8 cellular contexts compared by ENCODE assay signal in the genomic region with DNA sequence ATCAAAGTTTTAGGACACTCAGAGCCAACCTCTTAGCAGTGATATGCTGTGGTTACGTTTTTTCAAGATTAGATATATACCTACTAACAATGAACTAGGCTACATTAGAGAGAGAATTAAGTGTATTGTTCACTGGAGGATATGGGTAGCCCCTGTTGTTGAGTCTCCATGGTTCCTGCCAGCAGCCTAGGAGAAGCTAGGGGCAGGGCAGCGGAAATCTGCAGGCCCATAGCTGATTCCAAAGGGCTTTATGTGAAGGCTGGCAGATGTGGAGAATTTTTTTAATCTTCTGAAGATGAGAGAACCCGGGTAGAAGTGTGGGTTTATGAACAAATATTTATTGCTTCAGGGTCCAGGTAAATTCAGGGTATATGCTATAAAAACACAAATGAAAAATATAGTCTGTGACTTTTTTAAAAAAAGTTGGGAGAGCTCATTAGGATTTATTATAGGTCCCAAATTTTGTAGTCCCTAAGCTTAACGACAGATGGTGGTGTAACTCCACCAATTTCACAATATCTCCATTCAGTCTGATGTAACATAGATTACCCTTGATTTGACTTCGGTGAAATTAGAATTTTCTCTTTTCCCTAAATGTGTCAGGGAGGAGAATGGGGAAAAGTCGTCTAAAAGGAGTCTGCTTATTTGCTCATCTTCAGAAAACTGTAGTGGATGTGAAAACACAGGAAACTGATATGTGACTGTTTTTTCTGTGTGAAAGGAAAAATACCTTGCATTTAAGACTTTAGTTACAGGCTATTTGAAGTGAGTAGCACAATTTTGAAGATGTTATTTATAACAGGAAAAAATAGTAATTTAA.
DNase-seq lines count a peak whose midpoint lies in the region; ATAC-seq and TF ChIP-seq lines count a peak whose summit lies in the region.

No MANE protein-coding gene starts in this region.

- H3K27ac Mint-ChIP-seq in CD8-positive, alpha-beta T cell: no peak overlapping the region
- H3K27ac Mint-ChIP-seq in effector memory CD8-positive, alpha-beta T cell: no peak overlapping the region
- peak overlapping the region in 1 of 3 experiments; percentile 82 for H3K27ac Mint-ChIP-seq in nephron

- no peak overlapping the region for H3K4me2 ChIP-seq in OCI-LY1 (ENCODE audit: low read length)

- H3K79me2 ChIP-seq in OCI-LY1 (ENCODE audit: insufficient read depth, low read length): no peaks in the 10 kb centered on the region

- no peak overlapping the region for H3K9ac ChIP-seq in OCI-LY1 (ENCODE audit: low read length)

- no peak overlapping the region for H3K4me3 Mint-ChIP-seq in CD8-positive, alpha-beta T cell
- no peak overlapping the region for H3K4me3 Mint-ChIP-seq in effector memory CD8-positive, alpha-beta T cell
- H3K4me3 Mint-ChIP-seq in nephron: peak overlapping the region; percentile 73 to 88 (median 85)

- no peaks in the 10 kb centered on the region for H3K36me3 ChIP-seq in CD8-positive, alpha-beta T cell (ENCODE audit: insufficient read depth, low read length)
- H3K36me3 ChIP-seq in OCI-LY1 (ENCODE audit: insufficient read depth, low read length): no peaks in the 10 kb centered on the region

- no peaks in the 10 kb centered on the region for H3K9me2 ChIP-seq in OCI-LY1 (ENCODE audit: low read depth, low read length)

- H3K36me3 Mint-ChIP-seq in CD8-positive, alpha-beta T cell: no peaks in the 10 kb centered on the region
- H3K36me3 Mint-ChIP-seq in effector memory CD8-positive, alpha-beta T cell (ENCODE audit: insufficient read depth): peaks cover 6% of the 10 kb centered on the region
- no peaks in the 10 kb centered on the region for H3K36me3 Mint-ChIP-seq in nephron (ENCODE audit: low read depth)

- H3K4me1 ChIP-seq in CD8-positive, alpha-beta T cell (ENCODE audit: insufficient read depth, low read length): peaks cover 29% of the 10 kb centered on the region
- no peaks in the 10 kb centered on the region for H3K4me1 ChIP-seq in OCI-LY1 (ENCODE audit: insufficient read depth, low read length, severe bottlenecking)

- peaks cover 30% of the 10 kb centered on the region for H3K27me3 ChIP-seq in CD8-positive, alpha-beta T cell (ENCODE audit: insufficient read depth, low read length)
- H3K27me3 ChIP-seq in OCI-LY1 (ENCODE audit: insufficient read depth, low read length): no peaks in the 10 kb centered on the region

- H3K9me3 Mint-ChIP-seq in CD8-positive, alpha-beta T cell: no peaks in the 10 kb centered on the region
- H3K9me3 Mint-ChIP-seq in effector memory CD8-positive, alpha-beta T cell: no peaks in the 10 kb centered on the region
- H3K9me3 Mint-ChIP-seq in nephron: no peaks in the 10 kb centered on the region

- H2AFZ ChIP-seq in OCI-LY1 (ENCODE audit: low read length): no peak overlapping the region

- POLR2A ChIA-PET in CD8-positive, alpha-beta T cell (lab: Charles Lee): no interaction called here

- peak; percentile 23 for TF ChIP-seq CTCF in CD8-positive, alpha-beta T cell (IDR thresholded peaks at IDR 0.05)
- TF ChIP-seq CTCF in OCI-LY1 (IDR thresholded peaks at IDR 0.05; ENCODE audit: low read length): peak; percentile 78
- TF ChIP-seq CTCF in nephron (IDR thresholded peaks at IDR 0.05; ENCODE audit: unreplicated experiment in 3 of 3): peak; percentile 63 to 84 (median 65)

- CTCF ChIA-PET in CD8-positive, alpha-beta T cell (lab: Charles Lee): no interaction called here

- no peak for DNase-seq in CD8-positive, alpha-beta T cell
- no peak for DNase-seq in effector memory CD8-positive, alpha-beta T cell
- no peak for DNase-seq in DMS79 treated with DMSO at 0.1 percent for 48 hours (lab: John Stamatoyannopoulos, UW)

- no peak overlapping the region for H3K27ac ChIP-seq in CD8-positive, alpha-beta T cell (ENCODE audit: low read depth, low read length)
- no peak overlapping the region for H3K27ac ChIP-seq in OCI-LY1 (ENCODE audit: low read depth, low read length, poor library complexity, severe bottlenecking)

- no peaks in the 10 kb centered on the region for H4K20me1 ChIP-seq in OCI-LY1 (ENCODE audit: insufficient read depth, low read length)

- intact Hi-C loops in CD8-positive, alpha-beta T cell (cut with DNase I, micrococcal nuclease): no loop called here

- peaks cover 27% of the 10 kb centered on the region for H3K4me1 Mint-ChIP-seq in CD8-positive, alpha-beta T cell (ENCODE audit: low read depth)
- H3K4me1 Mint-ChIP-seq in effector memory CD8-positive, alpha-beta T cell (ENCODE audit: low read depth in 2 of 2): peaks cover 30 to 32% of the 10 kb centered on the region in 2 donors
- H3K4me1 Mint-ChIP-seq in nephron: peaks cover 26% of the 10 kb centered on the region

- H3F3A ChIP-seq in OCI-LY1 (ENCODE audit: insufficient read depth, low read length): no peaks in the 10 kb centered on the region

- H3K9me3 ChIP-seq in CD8-positive, alpha-beta T cell (ENCODE audit: low read length): no peaks in the 10 kb centered on the region
- H3K9me3 ChIP-seq in OCI-LY1 (ENCODE audit: low read length): no peaks in the 10 kb centered on the region

- peaks cover 61% of the 10 kb centered on the region for H3K27me3 Mint-ChIP-seq in CD8-positive, alpha-beta T cell (ENCODE audit: low read depth)
- peaks cover 77 to 80% of the 10 kb centered on the region in 2 donors for H3K27me3 Mint-ChIP-seq in effector memory CD8-positive, alpha-beta T cell
- peaks cover 57% of the 10 kb centered on the region for H3K27me3 Mint-ChIP-seq in nephron (ENCODE audit: low read depth)

- ATAC-seq in CD8-positive, alpha-beta T cell: peak; percentile 41
- ATAC-seq in HG02884 (IDR thresholded peaks at IDR 0.05; ENCODE audit: unreplicated experiment): peak; percentile 33
- peak; percentile 23 for ATAC-seq in effector memory CD8-positive, alpha-beta T cell (replicated peaks)
- ATAC-seq in GM21576 (IDR thresholded peaks at IDR 0.05; ENCODE audit: unreplicated experiment): no peak
- ATAC-seq in HG03095 (IDR thresholded peaks at IDR 0.05; ENCODE audit: unreplicated experiment): no peak

- no peak overlapping the region for H3K4me3 ChIP-seq in CD8-positive, alpha-beta T cell (ENCODE audit: low read depth, low read length)
- no peak overlapping the region for H3K4me3 ChIP-seq in OCI-LY1 (ENCODE audit: low read depth, low read length, poor library complexity, severe bottlenecking)

Comparison
In these comparisons a context has a peak if more than half of its experiments do, and no peak if none do; other contexts are left out.
1. ATAC-seq: peak in CD8-positive, alpha-beta T cell (single experiment), HG02884 (single experiment) and effector memory CD8-positive, alpha-beta T cell (single experiment); none in GM21576 (single experiment) and HG03095 (single experiment).
2. H3K4me3 Mint-ChIP-seq: peak in nephron (3 of 3); none in CD8-positive, alpha-beta T cell (single experiment) and effector memory CD8-positive, alpha-beta T cell (0 of 2).
3. CTCF ChIP-seq: peak in every context shown above with its lines; median percentile 78 in OCI-LY1; 65 in nephron; 23 in CD8-positive, alpha-beta T cell.